In the genomic region with DNA sequence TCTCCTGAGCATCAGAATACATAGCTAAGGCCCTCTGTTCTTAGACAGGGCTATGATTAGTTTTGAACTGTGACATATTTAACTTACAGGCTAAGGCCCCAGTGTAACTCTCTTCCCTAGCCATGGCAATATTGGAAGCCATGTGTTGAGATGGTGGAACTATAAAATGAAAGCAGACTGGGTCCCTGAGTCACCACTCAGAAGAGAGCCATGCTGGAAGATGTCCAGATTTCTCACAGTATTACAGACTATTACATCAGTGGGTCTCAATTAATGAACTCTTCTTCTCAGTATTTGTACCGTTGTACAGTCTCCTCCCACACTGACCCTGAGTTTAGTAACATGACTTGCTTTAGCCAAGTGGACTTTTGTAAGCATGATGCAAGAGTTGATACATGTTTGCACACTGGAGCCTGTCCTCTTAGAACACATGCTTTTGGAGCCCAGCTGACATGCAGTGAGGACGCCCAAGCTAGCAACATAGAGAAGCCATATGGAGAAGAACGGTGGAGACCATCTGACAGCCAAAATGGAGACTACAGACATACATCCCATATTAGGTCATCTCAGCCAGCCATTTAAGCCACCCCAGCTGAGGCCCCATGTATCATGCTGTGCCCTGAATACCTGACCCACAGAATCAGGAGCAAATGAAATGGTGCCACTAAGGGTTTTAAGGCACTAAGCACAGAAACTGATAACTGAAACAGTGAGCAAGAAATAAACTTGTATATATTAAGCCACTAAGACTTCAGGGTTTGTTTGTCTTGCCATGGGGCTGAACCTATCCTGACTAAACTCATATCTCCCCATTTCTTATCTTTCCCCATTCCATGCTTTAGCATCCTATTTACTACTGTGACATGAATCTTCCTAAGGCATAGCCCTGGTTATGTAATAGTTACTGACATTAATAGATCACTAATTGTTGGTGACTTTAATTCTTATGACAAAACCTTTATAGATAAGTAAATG, we compare ENCODE assay signal across 1 cellular context.
A peak's percentile ranks its signal among the peaks of the same experiment; 100 is the strongest.
TF ChIP-seq lines count a peak whose summit lies in the region.

No MANE protein-coding gene starts in this region.

TF ChIP-seq in K562, 482 proteins besides CTCF, POLR2A, EP300 and RAD21 (continued from another document and continues in another):
- TF ChIP-seq MXD1 (CRISPR knock-in tag; IDR thresholded peaks at IDR 0.05; ENCODE audit: borderline replicate concordance, poor library complexity, severe bottlenecking) (no peak), TEAD1 (CRISPR knock-in tag; IDR thresholded peaks at IDR 0.05) (peak in 1 of 2 experiments; percentile 28; a peak in 1 of 4 replicates), HDAC1 (IDR thresholded peaks at IDR 0.05) (no peak), RFX7 (CRISPR knock-in tag; IDR thresholded peaks at IDR 0.05) (no peak), ZNF41 (CRISPR knock-in tag; conservative IDR thresholded peaks at IDR 0.05) (peak; percentile 75), GABPB2 (CRISPR knock-in tag; conservative IDR thresholded peaks at IDR 0.05) (no peak), ZNF316 (IDR thresholded peaks at IDR 0.05) (no peak), NELFE (IDR thresholded peaks at IDR 0.05; ENCODE audit: insufficient read depth, insufficient read length) (no peak), MAZ (CRISPR knock-in tag; conservative IDR thresholded peaks at IDR 0.05 in 1 of 2, IDR thresholded peaks at IDR 0.05 in 1 of 2) (peak; percentile 61 to 77; a peak in 3 of 4 replicates), CREM (IDR thresholded peaks at IDR 0.05; ENCODE audit: low read depth) (peak; percentile 9; the same call in 1 of the 2 replicates), PRDM10 (IDR thresholded peaks at IDR 0.05; ENCODE audit: partially characterized antibody) (no peak), ZBTB1 (CRISPR knock-in tag; IDR thresholded peaks at IDR 0.05; ENCODE audit: borderline replicate concordance, low read depth) (no peak), NFRKB (IDR thresholded peaks at IDR 0.05; ENCODE audit: low read depth) (peak; percentile 73), RBM22 (IDR thresholded peaks at IDR 0.05; ENCODE audit: low read depth, low read length, poor library complexity, severe bottlenecking) (no peak), FOXA1 (IDR thresholded peaks at IDR 0.05; ENCODE audit: borderline replicate concordance) (no peak), ZNF589 (CRISPR knock-in tag; IDR thresholded peaks at IDR 0.05; ENCODE audit: low read depth) (peak; percentile 99), MBD2 (IDR thresholded peaks at IDR 0.05; ENCODE audit: borderline replicate concordance, low read depth) (no peak), SMARCA4 (IDR thresholded peaks at IDR 0.05) (peak; percentile 66; the same call in 1 of the 2 replicates), STAT5B (CRISPR knock-in tag; IDR thresholded peaks at IDR 0.05) (no peak), XRCC5 (IDR thresholded peaks at IDR 0.05; ENCODE audit: low read depth, low read length) (no peak), PML (IDR thresholded peaks at IDR 0.05; ENCODE audit: low read length) (no peak), CBX5 (IDR thresholded peaks at IDR 0.05; ENCODE audit: borderline replicate concordance, low read depth) (no peak), ARID1B (IDR thresholded peaks at IDR 0.05) (peak; percentile 56; the same call in 1 of the 2 replicates)
- TF ChIP-seq, protein P1, sequence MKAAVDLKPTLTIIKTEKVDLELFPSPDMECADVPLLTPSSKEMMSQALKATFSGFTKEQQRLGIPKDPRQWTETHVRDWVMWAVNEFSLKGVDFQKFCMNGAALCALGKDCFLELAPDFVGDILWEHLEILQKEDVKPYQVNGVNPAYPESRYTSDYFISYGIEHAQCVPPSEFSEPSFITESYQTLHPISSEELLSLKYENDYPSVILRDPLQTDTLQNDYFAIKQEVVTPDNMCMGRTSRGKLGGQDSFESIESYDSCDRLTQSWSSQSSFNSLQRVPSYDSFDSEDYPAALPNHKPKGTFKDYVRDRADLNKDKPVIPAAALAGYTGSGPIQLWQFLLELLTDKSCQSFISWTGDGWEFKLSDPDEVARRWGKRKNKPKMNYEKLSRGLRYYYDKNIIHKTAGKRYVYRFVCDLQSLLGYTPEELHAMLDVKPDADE (conservative IDR thresholded peaks at IDR 0.05; ENCODE audit: control insufficient read depth, low read depth, low read length) = no peak
- TF ChIP-seq, protein P2, sequence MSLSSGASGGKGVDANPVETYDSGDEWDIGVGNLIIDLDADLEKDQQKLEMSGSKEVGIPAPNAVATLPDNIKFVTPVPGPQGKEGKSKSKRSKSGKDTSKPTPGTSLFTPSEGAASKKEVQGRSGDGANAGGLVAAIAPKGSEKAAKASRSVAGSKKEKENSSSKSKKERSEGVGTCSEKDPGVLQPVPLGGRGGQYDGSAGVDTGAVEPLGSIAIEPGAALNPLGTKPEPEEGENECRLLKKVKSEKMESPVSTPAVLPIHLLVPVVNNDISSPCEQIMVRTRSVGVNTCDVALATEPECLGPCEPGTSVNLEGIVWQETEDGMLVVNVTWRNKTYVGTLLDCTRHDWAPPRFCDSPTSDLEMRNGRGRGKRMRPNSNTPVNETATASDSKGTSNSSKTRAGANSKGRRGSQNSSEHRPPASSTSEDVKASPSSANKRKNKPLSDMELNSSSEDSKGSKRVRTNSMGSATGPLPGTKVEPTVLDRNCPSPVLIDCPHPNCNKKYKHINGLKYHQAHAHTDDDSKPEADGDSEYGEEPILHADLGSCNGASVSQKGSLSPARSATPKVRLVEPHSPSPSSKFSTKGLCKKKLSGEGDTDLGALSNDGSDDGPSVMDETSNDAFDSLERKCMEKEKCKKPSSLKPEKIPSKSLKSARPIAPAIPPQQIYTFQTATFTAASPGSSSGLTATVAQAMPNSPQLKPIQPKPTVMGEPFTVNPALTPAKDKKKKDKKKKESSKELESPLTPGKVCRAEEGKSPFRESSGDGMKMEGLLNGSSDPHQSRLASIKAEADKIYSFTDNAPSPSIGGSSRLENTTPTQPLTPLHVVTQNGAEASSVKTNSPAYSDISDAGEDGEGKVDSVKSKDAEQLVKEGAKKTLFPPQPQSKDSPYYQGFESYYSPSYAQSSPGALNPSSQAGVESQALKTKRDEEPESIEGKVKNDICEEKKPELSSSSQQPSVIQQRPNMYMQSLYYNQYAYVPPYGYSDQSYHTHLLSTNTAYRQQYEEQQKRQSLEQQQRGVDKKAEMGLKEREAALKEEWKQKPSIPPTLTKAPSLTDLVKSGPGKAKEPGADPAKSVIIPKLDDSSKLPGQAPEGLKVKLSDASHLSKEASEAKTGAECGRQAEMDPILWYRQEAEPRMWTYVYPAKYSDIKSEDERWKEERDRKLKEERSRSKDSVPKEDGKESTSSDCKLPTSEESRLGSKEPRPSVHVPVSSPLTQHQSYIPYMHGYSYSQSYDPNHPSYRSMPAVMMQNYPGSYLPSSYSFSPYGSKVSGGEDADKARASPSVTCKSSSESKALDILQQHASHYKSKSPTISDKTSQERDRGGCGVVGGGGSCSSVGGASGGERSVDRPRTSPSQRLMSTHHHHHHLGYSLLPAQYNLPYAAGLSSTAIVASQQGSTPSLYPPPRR (CRISPR knock-in tag; IDR thresholded peaks at IDR 0.05; ENCODE audit: borderline replicate concordance) = no peak
- TF ChIP-seq, protein P3, sequence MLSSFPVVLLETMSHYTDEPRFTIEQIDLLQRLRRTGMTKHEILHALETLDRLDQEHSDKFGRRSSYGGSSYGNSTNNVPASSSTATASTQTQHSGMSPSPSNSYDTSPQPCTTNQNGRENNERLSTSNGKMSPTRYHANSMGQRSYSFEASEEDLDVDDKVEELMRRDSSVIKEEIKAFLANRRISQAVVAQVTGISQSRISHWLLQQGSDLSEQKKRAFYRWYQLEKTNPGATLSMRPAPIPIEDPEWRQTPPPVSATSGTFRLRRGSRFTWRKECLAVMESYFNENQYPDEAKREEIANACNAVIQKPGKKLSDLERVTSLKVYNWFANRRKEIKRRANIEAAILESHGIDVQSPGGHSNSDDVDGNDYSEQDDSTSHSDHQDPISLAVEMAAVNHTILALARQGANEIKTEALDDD (IDR thresholded peaks at IDR 0.05) = peak; percentile 11; the same call in 1 of the 2 replicates
- TF ChIP-seq, protein P4, sequence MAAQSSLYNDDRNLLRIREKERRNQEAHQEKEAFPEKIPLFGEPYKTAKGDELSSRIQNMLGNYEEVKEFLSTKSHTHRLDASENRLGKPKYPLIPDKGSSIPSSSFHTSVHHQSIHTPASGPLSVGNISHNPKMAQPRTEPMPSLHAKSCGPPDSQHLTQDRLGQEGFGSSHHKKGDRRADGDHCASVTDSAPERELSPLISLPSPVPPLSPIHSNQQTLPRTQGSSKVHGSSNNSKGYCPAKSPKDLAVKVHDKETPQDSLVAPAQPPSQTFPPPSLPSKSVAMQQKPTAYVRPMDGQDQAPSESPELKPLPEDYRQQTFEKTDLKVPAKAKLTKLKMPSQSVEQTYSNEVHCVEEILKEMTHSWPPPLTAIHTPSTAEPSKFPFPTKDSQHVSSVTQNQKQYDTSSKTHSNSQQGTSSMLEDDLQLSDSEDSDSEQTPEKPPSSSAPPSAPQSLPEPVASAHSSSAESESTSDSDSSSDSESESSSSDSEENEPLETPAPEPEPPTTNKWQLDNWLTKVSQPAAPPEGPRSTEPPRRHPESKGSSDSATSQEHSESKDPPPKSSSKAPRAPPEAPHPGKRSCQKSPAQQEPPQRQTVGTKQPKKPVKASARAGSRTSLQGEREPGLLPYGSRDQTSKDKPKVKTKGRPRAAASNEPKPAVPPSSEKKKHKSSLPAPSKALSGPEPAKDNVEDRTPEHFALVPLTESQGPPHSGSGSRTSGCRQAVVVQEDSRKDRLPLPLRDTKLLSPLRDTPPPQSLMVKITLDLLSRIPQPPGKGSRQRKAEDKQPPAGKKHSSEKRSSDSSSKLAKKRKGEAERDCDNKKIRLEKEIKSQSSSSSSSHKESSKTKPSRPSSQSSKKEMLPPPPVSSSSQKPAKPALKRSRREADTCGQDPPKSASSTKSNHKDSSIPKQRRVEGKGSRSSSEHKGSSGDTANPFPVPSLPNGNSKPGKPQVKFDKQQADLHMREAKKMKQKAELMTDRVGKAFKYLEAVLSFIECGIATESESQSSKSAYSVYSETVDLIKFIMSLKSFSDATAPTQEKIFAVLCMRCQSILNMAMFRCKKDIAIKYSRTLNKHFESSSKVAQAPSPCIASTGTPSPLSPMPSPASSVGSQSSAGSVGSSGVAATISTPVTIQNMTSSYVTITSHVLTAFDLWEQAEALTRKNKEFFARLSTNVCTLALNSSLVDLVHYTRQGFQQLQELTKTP (IDR thresholded peaks at IDR 0.05; ENCODE audit: low read depth in 1 of 2, partially characterized antibody in 2 of 2) = peak; percentile 25 to 82
